In genomic region chr1:183652107-183652506, GRCh38 we compare ENCODE assay signal across 1 cellular context.
TF ChIP-seq lines count a peak whose summit lies in the region.

No MANE protein-coding gene starts in this region.

TF ChIP-seq in endothelial cell of umbilical vein, 7 proteins besides CTCF, POLR2A, EP300 and RAD21 (continued from another document):
- TF ChIP-seq MAX (IDR thresholded peaks at IDR 0.05; ENCODE audit: insufficient read depth, insufficient read length), result no peak
